Comparison of ENCODE assay signal across 1 cellular context in the genomic region with DNA sequence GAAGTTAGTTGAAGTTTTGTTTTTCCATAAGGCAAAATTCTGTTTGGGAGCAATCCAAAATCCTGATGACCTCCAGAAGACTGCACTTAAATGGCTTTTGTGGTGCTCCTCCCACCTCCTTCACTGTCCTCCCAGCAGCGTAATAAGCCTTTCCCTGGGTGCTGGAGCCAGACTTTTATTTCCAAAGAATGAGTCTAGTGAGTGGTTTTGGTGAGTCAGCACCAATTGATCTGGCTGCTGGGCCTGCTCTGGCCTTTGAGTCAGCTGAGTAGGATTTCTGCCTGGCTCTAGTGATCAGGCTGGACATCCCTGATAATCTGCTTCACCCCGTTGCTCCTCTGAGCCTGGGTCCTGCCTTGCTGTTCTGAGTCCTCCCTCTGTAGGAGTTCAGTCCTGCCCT.
TF ChIP-seq lines count a peak whose summit lies in the region.

No MANE protein-coding gene starts in this region.

TF ChIP-seq in K562, 482 proteins besides CTCF, POLR2A, EP300 and RAD21 (continued from another document):
- TF ChIP-seq ZMIZ1 (IDR thresholded peaks at IDR 0.05; ENCODE audit: low read depth in 2 of 2, low read length in 2 of 2), result no peak
- TF ChIP-seq, protein P1, sequence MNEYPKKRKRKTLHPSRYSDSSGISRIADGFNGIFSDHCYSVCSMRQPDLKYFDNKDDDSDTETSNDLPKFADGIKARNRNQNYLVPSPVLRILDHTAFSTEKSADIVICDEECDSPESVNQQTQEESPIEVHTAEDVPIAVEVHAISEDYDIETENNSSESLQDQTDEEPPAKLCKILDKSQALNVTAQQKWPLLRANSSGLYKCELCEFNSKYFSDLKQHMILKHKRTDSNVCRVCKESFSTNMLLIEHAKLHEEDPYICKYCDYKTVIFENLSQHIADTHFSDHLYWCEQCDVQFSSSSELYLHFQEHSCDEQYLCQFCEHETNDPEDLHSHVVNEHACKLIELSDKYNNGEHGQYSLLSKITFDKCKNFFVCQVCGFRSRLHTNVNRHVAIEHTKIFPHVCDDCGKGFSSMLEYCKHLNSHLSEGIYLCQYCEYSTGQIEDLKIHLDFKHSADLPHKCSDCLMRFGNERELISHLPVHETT (CRISPR knock-in tag; conservative IDR thresholded peaks at IDR 0.05 in 1 of 2, IDR thresholded peaks at IDR 0.05 in 1 of 2), result no peak
- peak; percentile 64 for TF ChIP-seq ZNF316 (IDR thresholded peaks at IDR 0.05)
- TF ChIP-seq MYNN (IDR thresholded peaks at IDR 0.05), result peak; percentile 85
- TF ChIP-seq MYNN (CRISPR knock-in tag; IDR thresholded peaks at IDR 0.05), result peak; percentile 59; the same call in 1 of the 2 replicates
- peak; percentile 58 for TF ChIP-seq MAFG (tag; conservative IDR thresholded peaks at IDR 0.05)
- no peak for TF ChIP-seq ARID3B (CRISPR knock-in tag; IDR thresholded peaks at IDR 0.05; ENCODE audit: borderline replicate concordance)
- TF ChIP-seq NBN (IDR thresholded peaks at IDR 0.05; ENCODE audit: low read depth), result no peak
- TF ChIP-seq C11orf30 (IDR thresholded peaks at IDR 0.05; ENCODE audit: low read depth), result peak; percentile 61; the same call in 1 of the 2 replicates
